Comparison of ENCODE assay signal across 23 cellular contexts in genomic region chr21:42049578-42050430, GRCh38. TPM values are rescaled to one million over a fixed set of nuclear protein-coding genes. Genes with fewer than 3 reads are reported as not detected.
"Had no signal": no experiment of that assay in that cellular context is flagged by ENCODE, and none has a peak within 500 bp of the region (broad histone marks: within the 10 kb centered on the region; RNA-seq: fewer than 3 reads in every experiment).

No MANE protein-coding gene starts in this region.

- H3K9me3 Mint-ChIP-seq: activated T-cell treated with anti-CD3 and anti-CD28 coated beads, Interleukin-2, amount 50 U/mL, for 24 hours; naive B cell; stimulated activated naive CD8-positive, alpha-beta T cell treated with anti-CD3 and anti-CD28 coated beads, Interleukin-15, Interleukin-2, amounts not matched to agents 100 ng/mL and 50 ng/mL, for 24 hours had no signal

- H3K9me3 ChIP-seq: colonic mucosa, neutrophil, upper lobe of right lung had no signal

- H3K27me3 ChIP-seq: colonic mucosa, hepatocyte, upper lobe of right lung had no signal

- H3K27ac Mint-ChIP-seq: activated CD8-positive, alpha-beta memory T cell treated with anti-CD3 and anti-CD28 coated beads, Interleukin-2, amount 10 ng/mL, durations not matched to agents 7 days and 5 days; activated naive CD8-positive, alpha-beta T cell; activated T-cell treated with anti-CD3 and anti-CD28 coated beads, Interleukin-2, amount 50 U/mL, for 24 hours; stimulated activated naive CD8-positive, alpha-beta T cell treated with anti-CD3 and anti-CD28 coated beads, Interleukin-15, Interleukin-2, amounts not matched to agents 100 ng/mL and 50 ng/mL, for 24 hours had no signal

- H2AFZ ChIP-seq: hepatocyte had no signal

- H3K36me3 Mint-ChIP-seq: activated CD8-positive, alpha-beta memory T cell treated with anti-CD3 and anti-CD28 coated beads, Interleukin-2, amount 10 ng/mL, durations not matched to agents 7 days and 5 days; activated naive CD8-positive, alpha-beta T cell; brain; naive B cell had no signal

- H3K4me3 Mint-ChIP-seq: activated CD8-positive, alpha-beta memory T cell treated with anti-CD3 and anti-CD28 coated beads, Interleukin-2, amount 10 ng/mL, durations not matched to agents 7 days and 5 days; activated naive CD8-positive, alpha-beta T cell; activated T-cell treated with anti-CD3 and anti-CD28 coated beads, Interleukin-2, amount 50 U/mL, for 24 hours; brain; naive B cell; stimulated activated naive CD8-positive, alpha-beta T cell treated with anti-CD3 and anti-CD28 coated beads, Interleukin-15, Interleukin-2, amounts not matched to agents 100 ng/mL and 50 ng/mL, for 24 hours had no signal

- H3K36me3 ChIP-seq: colonic mucosa, neutrophil, upper lobe of right lung had no signal

- H3K4me1 ChIP-seq: colonic mucosa, upper lobe of right lung had no signal

- H3K4me3 ChIP-seq: colonic mucosa, hepatocyte, skin epidermis, upper lobe of right lung had no signal

- DNase-seq: activated CD4-positive, alpha-beta T cell treated with anti-CD3 and anti-CD28 coated beads, Interleukin-2, amount 50 U/mL, for 4 hours; activated CD4-positive, CD25-positive, alpha-beta regulatory T cell treated with anti-CD3 and anti-CD28 coated beads, Interleukin-2, amount 50 U/mL, for 72 hours; activated CD8-positive, alpha-beta memory T cell treated with anti-CD3 and anti-CD28 coated beads, Interleukin-2, amount 10 ng/mL, durations not matched to agents 7 days and 5 days; activated effector memory CD4-positive, alpha-beta T cell treated with anti-CD3 and anti-CD28 coated beads, Interleukin-2, amount 50 U/mL, for 16 hours; activated T-cell treated with anti-CD3 and anti-CD28 coated beads, Interleukin-2, amount 50 U/mL, for 24 hours; amniotic stem cell; central memory CD4-positive, alpha-beta T cell; colonic mucosa; islet precursor cell; mammary epithelial cell; naive B cell; stimulated activated CD4-positive, alpha-beta T cell treated with anti-CD3 and anti-CD28 coated beads, Interleukin-4, amount 100 ng/mL, for 4 hours; stimulated activated CD8-positive, alpha-beta memory T cell treated with anti-CD3 and anti-CD28 coated beads, Interleukin-4, amount 100 ng/mL, for 48 hours; T-helper 9 cell; upper lobe of right lung had no signal

- H3K27ac ChIP-seq: colonic mucosa, hepatocyte, neutrophil, skin epidermis, upper lobe of right lung had no signal

- ATAC-seq: activated CD8-positive, alpha-beta memory T cell treated with anti-CD3 and anti-CD28 coated beads, Interleukin-2, amount 10 ng/mL, durations not matched to agents 7 days and 5 days; left lobe of liver; upper lobe of right lung had no signal

- H3K4me2 ChIP-seq: hepatocyte had no signal

RNA-seq across cellular contexts. Expression of gene UMODL1, which starts 21.3 kb away (rescaled TPM):
- total RNA-seq: temporal lobe had no signal
- polyA plus RNA-seq: mammary epithelial cell had no signal
